Comparison of ENCODE assay signal across 8 cellular contexts in genomic region chr18:3869848-3870247, GRCh38.
A peak's percentile ranks its signal among the peaks of the same experiment; 100 is the strongest.
DNase-seq lines count a peak whose midpoint lies in the region; ATAC-seq and TF ChIP-seq lines count a peak whose summit lies in the region.

No MANE protein-coding gene starts in this region.

- no peak overlapping the region for H3K4me3 ChIP-seq in GM06990 (replicated peaks; ENCODE audit: low read depth, low read length)

- no peaks in the 10 kb centered on the region for H3K36me3 Mint-ChIP-seq in activated CD4-positive, alpha-beta memory T cell treated with anti-CD3 and anti-CD28 coated beads, Interleukin-2, amount 10 ng/mL, durations not matched to agents 7 days and 5 days (ENCODE audit: low read depth)

- peak; percentile 26 for TF ChIP-seq CTCF in GM06990 (IDR thresholded peaks at IDR 0.05; ENCODE audit: insufficient read depth, low read length, poor library complexity, severe bottlenecking)

- H3K27me3 Mint-ChIP-seq in activated CD4-positive, alpha-beta memory T cell treated with anti-CD3 and anti-CD28 coated beads, Interleukin-2, amount 10 ng/mL, durations not matched to agents 7 days and 5 days: peaks cover 18% of the 10 kb centered on the region

- POLR2A ChIA-PET in activated CD4-positive, alpha-beta memory T cell treated with anti-CD3 and anti-CD28 coated beads, Interleukin-2, amount 10 ng/mL, durations not matched to agents 7 days and 5 days (lab: Charles Lee): no interaction called here

- no peak overlapping the region for H3K4me3 Mint-ChIP-seq in activated CD4-positive, alpha-beta memory T cell treated with anti-CD3 and anti-CD28 coated beads, Interleukin-2, amount 10 ng/mL, durations not matched to agents 7 days and 5 days

- ATAC-seq in left colon (peak; percentile 70), GM21515 (IDR thresholded peaks at IDR 0.05; ENCODE audit: unreplicated experiment) (no peak), GM18867 (IDR thresholded peaks at IDR 0.05; ENCODE audit: unreplicated experiment) (no peak)

- no peaks in the 10 kb centered on the region for H3K4me1 Mint-ChIP-seq in activated CD4-positive, alpha-beta memory T cell treated with anti-CD3 and anti-CD28 coated beads, Interleukin-2, amount 10 ng/mL, durations not matched to agents 7 days and 5 days

- no peak for DNase-seq in GM06990 (ENCODE audit: extremely low read depth, insufficient read length)
- DNase-seq in NCI-H146 treated with DMSO at 0.1 percent for 48 hours (lab: John Stamatoyannopoulos, UW; ENCODE audit: unreplicated experiment): peak; percentile 34
- peak; percentile 23 for DNase-seq in amniotic stem cell (lab: John Stamatoyannopoulos, UW)
- DNase-seq in left colon: no peak
- no peak for DNase-seq in activated CD4-positive, alpha-beta memory T cell treated with anti-CD3 and anti-CD28 coated beads, Interleukin-2, amount 10 ng/mL, durations not matched to agents 7 days and 5 days
- no peak for DNase-seq in activated effector memory CD4-positive, alpha-beta T cell treated with anti-CD3 and anti-CD28 coated beads, Interleukin-2, amount 50 U/mL, for 16 hours

- no peak overlapping the region for H3K27ac Mint-ChIP-seq in activated CD4-positive, alpha-beta memory T cell treated with anti-CD3 and anti-CD28 coated beads, Interleukin-2, amount 10 ng/mL, durations not matched to agents 7 days and 5 days

- intact Hi-C loops in left colon (cut with DNase I, micrococcal nuclease): loop anchor here in 1 of 2 donors (10.0 kb wide), 1 partner anchor 95 kb away; no protein-coding TSS in a partner anchor

- H3K9me3 Mint-ChIP-seq in activated CD4-positive, alpha-beta memory T cell treated with anti-CD3 and anti-CD28 coated beads, Interleukin-2, amount 10 ng/mL, durations not matched to agents 7 days and 5 days: no peaks in the 10 kb centered on the region

- CTCF ChIA-PET in activated CD4-positive, alpha-beta memory T cell treated with anti-CD3 and anti-CD28 coated beads, Interleukin-2, amount 10 ng/mL, durations not matched to agents 7 days and 5 days (lab: Charles Lee): interaction anchor here (1.2 to 2.3 kb wide), 3 partner anchors 13 to 105 kb away, joined by 3 to 15 read pairs (median 3); no protein-coding TSS in a partner anchor

- no peaks in the 10 kb centered on the region; the same call in 1 of the 2 replicates for H3K27me3 ChIP-seq in GM06990 (replicated peaks; ENCODE audit: control insufficient read depth, insufficient read depth, low read length)

- no peaks in the 10 kb centered on the region for H3K36me3 ChIP-seq in GM06990 (ENCODE audit: control insufficient read depth, insufficient read depth, low read length)

Comparison
In these comparisons a context has a peak if more than half of its experiments do, and no peak if none do; other contexts are left out.
1. DNase-seq: peak in NCI-H146 treated with DMSO at 0.1 percent for 48 hours (single experiment) and amniotic stem cell (single experiment); none in GM06990 (single experiment), left colon (0 of 2), activated CD4-positive, alpha-beta memory T cell treated with anti-CD3 and anti-CD28 coated beads, Interleukin-2, amount 10 ng/mL, durations not matched to agents 7 days and 5 days (single experiment) and activated effector memory CD4-positive, alpha-beta T cell treated with anti-CD3 and anti-CD28 coated beads, Interleukin-2, amount 50 U/mL, for 16 hours (single experiment).